9 cellular contexts compared by ENCODE assay signal in the genomic region with DNA sequence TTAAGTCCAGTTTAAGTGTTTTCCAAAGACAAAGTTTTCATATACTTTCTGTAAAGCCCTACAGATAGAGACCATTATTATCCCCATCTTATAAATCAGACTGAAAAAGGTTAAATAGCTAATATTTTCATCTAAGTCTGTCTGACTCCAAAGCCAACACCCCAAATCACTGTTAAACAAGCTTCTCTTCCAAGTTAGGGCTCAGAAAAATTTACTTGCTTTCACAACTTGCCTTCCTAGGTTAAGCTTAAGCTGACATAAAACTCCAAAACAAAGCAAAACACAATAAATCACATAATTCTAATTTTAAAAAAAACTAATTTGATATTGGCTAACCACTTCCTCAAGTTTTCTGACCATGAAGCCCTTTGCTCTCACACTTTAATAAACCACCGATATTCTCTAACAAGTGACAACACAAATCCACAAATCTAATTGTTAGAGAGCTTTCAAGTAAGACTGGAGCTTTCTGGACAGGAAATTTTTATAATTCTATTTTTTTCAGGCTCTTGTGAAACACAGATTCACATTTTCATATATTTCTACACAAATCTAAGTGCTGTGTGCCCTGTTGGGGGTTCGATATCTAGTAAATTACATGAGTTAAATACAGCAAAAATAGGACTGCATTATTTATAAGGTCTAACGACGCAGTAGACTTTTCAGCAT. TPM values are rescaled to one million over a fixed set of nuclear protein-coding genes. Genes with fewer than 3 reads are reported as not detected.
A peak's percentile ranks its signal among the peaks of the same experiment; 100 is the strongest.
DNase-seq lines count a peak whose midpoint lies in the region; ATAC-seq and TF ChIP-seq lines count a peak whose summit lies in the region.
"Had no signal": no experiment of that assay in that cellular context is flagged by ENCODE, and none has a peak within 500 bp of the region (broad histone marks: within the 10 kb centered on the region; RNA-seq: fewer than 3 reads in every experiment).

No MANE protein-coding gene starts in this region.

- H3K9ac ChIP-seq in H9 (ENCODE audit: extremely low read depth, insufficient read length, low read length) (no peak overlapping the region), iPS-15b (ENCODE audit: low read depth, low read length) (no peak overlapping the region), skeletal muscle satellite cell (ENCODE audit: low read depth, low read length) (peak overlapping the region; percentile 92)

- H2BK20ac ChIP-seq in H9 (ENCODE audit: low read depth, low read length, poor library complexity, severe bottlenecking): no peak overlapping the region

- no peak overlapping the region for H2BK5ac ChIP-seq in H9 (ENCODE audit: insufficient read length, low read length)

- no peak overlapping the region for H3K27ac ChIP-seq in H9 (ENCODE audit: insufficient read length, low read depth, low read length)
- H3K27ac ChIP-seq in ascending aorta: peak overlapping the region; percentile 93 to 96

- DNase-seq in H9: no peak
- no peak for DNase-seq in ascending aorta (ENCODE audit: low spot score in 2 of 2)
- no peak for DNase-seq in NCI-H510A (lab: John Stamatoyannopoulos, UW)
- no peak for DNase-seq in NOMO-1 (lab: John Stamatoyannopoulos, UW; ENCODE audit: unreplicated experiment in 2 of 2)
- DNase-seq: RPMI8226 had no signal

- no peak overlapping the region for H4K5ac ChIP-seq in H9 (ENCODE audit: insufficient read length, low read depth, low read length)

- ATAC-seq in GM21360 (IDR thresholded peaks at IDR 0.05; ENCODE audit: unreplicated experiment): no peak
- ATAC-seq in GM18520 (IDR thresholded peaks at IDR 0.05; ENCODE audit: unreplicated experiment): no peak

- no peak overlapping the region for H2AK5ac ChIP-seq in H9 (ENCODE audit: insufficient read length, low read length)

- no peak overlapping the region for H3K4ac ChIP-seq in H9 (ENCODE audit: low read depth, low read length)

- H2AFZ ChIP-seq in H9 (ENCODE audit: low read length): no peak overlapping the region

- no CpG with 5 or more reads among the region's 4 CpGs for WGBS in H9 (ENCODE audit: extremely low coverage, insufficient read length, low lambda C conversion rate)

- no peak overlapping the region for H4K91ac ChIP-seq in H9 (ENCODE audit: insufficient read length, low read depth, low read length)

- no peak for TF ChIP-seq CTCF in H9 (conservative IDR thresholded peaks at IDR 0.05)
- TF ChIP-seq CTCF in ascending aorta (IDR thresholded peaks at IDR 0.05): no peak

- peak overlapping the region; percentile 86 for H3K4me2 ChIP-seq in H9 (ENCODE audit: insufficient read depth, insufficient read length, low read length)
- peak overlapping the region; percentile 84 for H3K4me2 ChIP-seq in skeletal muscle satellite cell (ENCODE audit: low read length)

- H3K79me1 ChIP-seq in H9 (ENCODE audit: insufficient read depth, low read depth, low read length, poor library complexity, severe bottlenecking): no peaks in the 10 kb centered on the region

- H3K9me3 ChIP-seq in H9 (ENCODE audit: control insufficient read depth, low read depth, low read length) (no peaks in the 10 kb centered on the region), ascending aorta (no peaks in the 10 kb centered on the region), iPS-15b (ENCODE audit: control insufficient read depth, insufficient read depth, low read length) (no peaks in the 10 kb centered on the region), skeletal muscle satellite cell (replicated peaks; ENCODE audit: low read length) (no peaks in the 10 kb centered on the region)

- H3K14ac ChIP-seq in H9 (ENCODE audit: insufficient read depth, low read length): no peak overlapping the region

- intact Hi-C loops in ascending aorta (cut with DNase I): loop anchor here (5.0 to 10.0 kb wide), 4 partner anchors 64 to 906 kb away; a partner anchor contains a TSS

- no peaks in the 10 kb centered on the region; the same call in 1 of the 2 replicates for H3K79me2 ChIP-seq in H9 (ENCODE audit: insufficient read depth, low read length)

- no peaks in the 10 kb centered on the region for H3K9me3 Mint-ChIP-seq in H9

- no peak overlapping the region for H3K23ac ChIP-seq in H9 (ENCODE audit: insufficient read length, low read depth, low read length)

- H3K23me2 ChIP-seq in H9 (ENCODE audit: insufficient read length, low read depth, low read length, poor library complexity, severe bottlenecking): peaks cover 16% of the 10 kb centered on the region

- H2BK15ac ChIP-seq in H9 (ENCODE audit: low read depth, low read length): no peak overlapping the region

- peak overlapping the region; percentile 77 to 97; a peak in 4 of 5 replicates for H3K4me3 Mint-ChIP-seq in H9

- H3K4me1 ChIP-seq in H9 (ENCODE audit: insufficient read depth, low read length) (no peaks in the 10 kb centered on the region), ascending aorta (peaks cover 4 to 31% of the 10 kb centered on the region in 2 donors), iPS-15b (ENCODE audit: control insufficient read depth, insufficient read depth, low read length) (no peaks in the 10 kb centered on the region), skeletal muscle satellite cell (ENCODE audit: control insufficient read depth, insufficient read depth, low read length) (peaks cover 18% of the 10 kb centered on the region)

- no peak overlapping the region for H2BK120ac ChIP-seq in H9 (ENCODE audit: low read depth, low read length, poor library complexity, severe bottlenecking)

- no peak overlapping the region for H4K8ac ChIP-seq in H9 (replicated peaks; ENCODE audit: insufficient read length, low read depth, low read length)

- H3K27me3 Mint-ChIP-seq in H9 (ENCODE audit: low read depth): peaks cover 37% of the 10 kb centered on the region

- H3K4me3 ChIP-seq in ascending aorta: peak overlapping the region; percentile 70 to 85
- H3K4me3 ChIP-seq in iPS-15b (ENCODE audit: low read depth, low read length): peak overlapping the region; percentile 80
- peak overlapping the region; percentile 94 for H3K4me3 ChIP-seq in skeletal muscle satellite cell (ENCODE audit: low read length)

- H3K27me3 ChIP-seq in H9 (ENCODE audit: insufficient read depth, low read length): peaks cover 4% of the 10 kb centered on the region
- H3K27me3 ChIP-seq in ascending aorta: no peaks in the 10 kb centered on the region
- H3K27me3 ChIP-seq in iPS-15b (ENCODE audit: control insufficient read depth, insufficient read depth, low read length): peaks cover 46% of the 10 kb centered on the region
- H3K27me3 ChIP-seq in skeletal muscle satellite cell (ENCODE audit: control insufficient read depth, insufficient read depth, low read length): no peaks in the 10 kb centered on the region

- peaks cover 0 to 5% of the 10 kb centered on the region in 2 donors for H3K36me3 ChIP-seq in ascending aorta
- no peaks in the 10 kb centered on the region for H3K36me3 ChIP-seq in iPS-15b (ENCODE audit: control insufficient read depth, insufficient read depth, low read length)
- H3K36me3 ChIP-seq in skeletal muscle satellite cell (ENCODE audit: insufficient read depth, low read length): peaks cover 12% of the 10 kb centered on the region

- H3K27ac Mint-ChIP-seq in H9: no peak overlapping the region

- H4K20me1 ChIP-seq in H9 (ENCODE audit: control insufficient read depth, insufficient read depth, insufficient read length): no peaks in the 10 kb centered on the region

- no peak overlapping the region for H3K56ac ChIP-seq in H9 (ENCODE audit: insufficient read length, low read depth, low read length)

- H3T11ph ChIP-seq in H9 (ENCODE audit: low read length): no peak overlapping the region

- H3K18ac ChIP-seq in H9 (ENCODE audit: insufficient read length, low read depth, low read length): no peak overlapping the region

- peaks cover 20 to 21% of the 10 kb centered on the region in 2 experiments for H3K4me1 Mint-ChIP-seq in H9

- no peak overlapping the region for H2BK12ac ChIP-seq in H9 (ENCODE audit: insufficient read length, low read depth, low read length)

- no peaks in the 10 kb centered on the region; a peak in 1 of 7 replicates for H3K36me3 Mint-ChIP-seq in H9 (ENCODE audit: insufficient read depth in 1 of 3, low read depth in 3 of 3)

RNA-seq across cellular contexts. Expression of a gene that starts 2.2 kb away (rescaled TPM):
- total RNA-seq in H9 (2021): 14.3 and 14.6 TPM in 2 replicates
- total RNA-seq in ascending aorta: 71.2 TPM
- 158 and 208 TPM in 2 replicates for total RNA-seq in skeletal muscle satellite cell (2012; rRNA removed)
